In the genomic region with DNA sequence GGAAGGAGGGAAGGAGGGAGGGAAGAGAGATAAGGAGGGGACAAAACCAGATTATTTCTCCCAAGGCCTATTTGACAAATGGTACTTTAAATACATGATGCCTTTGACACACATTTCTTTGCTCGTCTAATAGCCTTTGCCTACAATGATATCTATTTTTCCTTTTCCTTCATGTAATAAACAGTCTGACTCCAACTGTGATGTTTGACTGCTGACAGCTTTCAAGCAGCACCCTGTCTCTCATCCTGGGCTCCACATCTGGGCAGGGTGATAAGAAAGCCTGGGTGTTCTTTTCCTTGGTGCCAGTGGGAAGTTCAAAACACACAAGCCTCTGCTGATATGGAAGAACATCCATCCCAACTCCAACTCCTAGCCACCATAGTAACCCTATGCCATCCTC, we compare ENCODE assay signal across 34 cellular contexts.
"Had no signal": no experiment of that assay in that cellular context is flagged by ENCODE, and none has a peak within 500 bp of the region (broad histone marks: within the 10 kb centered on the region; RNA-seq: fewer than 3 reads in every experiment).

No MANE protein-coding gene starts in this region.

- DNase-seq: activated effector memory CD4-positive, alpha-beta T cell treated with anti-CD3 and anti-CD28 coated beads, Interleukin-2, amount 50 U/mL, for 16 hours; activated effector memory CD4-positive, alpha-beta T cell treated with Interleukin-2 at 50 U/mL for 16 hours; activated gamma-delta T cell; activated gamma-delta T cell treated with Interleukin-2 at 50 U/mL for 16 hours; activated naive CD4-positive, alpha-beta T cell; activated naive CD4-positive, alpha-beta T cell treated with anti-CD3 and anti-CD28 coated beads for 36 hours; activated naive CD4-positive, alpha-beta T cell treated with anti-CD3 and anti-CD28 coated beads, Interleukin-2, amount 10 ng/mL, durations not matched to agents 7 days and 5 days; activated naive CD4-positive, alpha-beta T cell treated with anti-CD3 and anti-CD28 coated beads, Interleukin-2, amount 50 U/mL, for 16 hours; activated naive CD4-positive, alpha-beta T cell treated with Interleukin-2 at 50 U/mL for 16 hours; activated naive CD8-positive, alpha-beta T cell treated with anti-CD3 and anti-CD28 coated beads for 36 hours; activated naive CD8-positive, alpha-beta T cell treated with anti-CD3 and anti-CD28 coated beads, Interleukin-2, amount 10 ng/mL, durations not matched to agents 7 days and 5 days; activated naive CD8-positive, alpha-beta T cell treated with anti-CD3 and anti-CD28 coated beads, Interleukin-2, amount 50 U/mL, for 24 hours; activated T-cell treated with anti-CD3 and anti-CD28 coated beads, Interleukin-2, amount 50 U/mL, for 1 hour; activated T-cell treated with anti-CD3 and anti-CD28 coated beads, Interleukin-2, amount 50 U/mL, for 24 hours; activated T-cell treated with anti-CD3 and anti-CD28 coated beads, Interleukin-2, amount 50 U/mL, for 4 hours; activated T-cell treated with anti-CD3 and anti-CD28 coated beads, Interleukin-2, amount 50 U/mL, for 48 hours; activated T-cell treated with anti-CD3 and anti-CD28 coated beads, Interleukin-2, amount 50 U/mL, for 72 hours; adrenal gland; amniotic stem cell; amygdala; anterior cingulate cortex; aorta; body of pancreas; brain microvascular endothelial cell; caudate nucleus; central memory CD4-positive, alpha-beta T cell; cerebellar nuclear complex had no signal

- ATAC-seq: activated naive CD4-positive, alpha-beta T cell treated with anti-CD3 and anti-CD28 coated beads, Interleukin-2, amount 50 U/mL, for 72 hours; activated naive CD8-positive, alpha-beta T cell treated with anti-CD3 and anti-CD28 coated beads, Interleukin-2, amount 50 U/mL, for 24 hours; activated T-cell treated with anti-CD3 and anti-CD28 coated beads, Interleukin-2, amount 50 U/mL, for 4 hours; activated T-cell treated with anti-CD3 and anti-CD28 coated beads, Interleukin-2, amount 50 U/mL, for 72 hours; activated T-helper 17 cell treated with anti-CD3 and anti-CD28 coated beads, Interleukin-2, amount 50 U/mL, for 72 hours; body of pancreas had no signal

- H3K4me3 ChIP-seq: adrenal gland, ascending aorta, body of pancreas, breast epithelium, cardiac muscle cell had no signal

- H3K27ac ChIP-seq: adrenal gland, ascending aorta, body of pancreas, brain microvascular endothelial cell, breast epithelium, cardiac muscle cell had no signal

- H3K27me3 ChIP-seq: adrenal gland, ascending aorta, body of pancreas, brain microvascular endothelial cell, breast epithelium, cardiac muscle cell had no signal

- H3K9me3 ChIP-seq: adrenal gland, ascending aorta, body of pancreas, breast epithelium had no signal

- FAIRE-seq: astrocyte, bronchial epithelial cell had no signal

- H3K36me3 ChIP-seq: adrenal gland, ascending aorta, brain microvascular endothelial cell, breast epithelium, cardiac muscle cell had no signal

- H3K4me1 ChIP-seq: adrenal gland, ascending aorta, body of pancreas, breast epithelium had no signal
